Comparison of ENCODE assay signal across 8 cellular contexts in genomic region chr3:47513125-47513929, GRCh38. TPM values are rescaled to one million over a fixed set of nuclear protein-coding genes. Genes with fewer than 3 reads are reported as not detected.
DNase-seq lines count a peak whose midpoint lies in the region; ATAC-seq and TF ChIP-seq lines count a peak whose summit lies in the region.

Gene ELP6, minus strand, starts transcription at chr3:47513712. Its CDS starts 122 bp downstream, at chr3:47513590.

- ATAC-seq in stimulated activated naive CD8-positive, alpha-beta T cell treated with anti-CD3 and anti-CD28 coated beads, Interleukin-15, amount 100 ng/mL, for 72 hours, result peak; percentile 98

- DNase-seq in GDM1 (lab: John Stamatoyannopoulos, UW) (peak; percentile 96), HAP-1 (ENCODE audit: low spot score in 2 of 2) (peak; percentile 93 to 98), MG63 (peak; percentile 95), SHP77 treated with DMSO at 0.1 percent for 48 hours (lab: John Stamatoyannopoulos, UW) (peak; percentile 89), fibroblast of the aortic adventitia (ENCODE audit: low read depth) (peak; percentile 94), nephron progenitor cell (peak; percentile 95)
- peak; percentile 99 for DNase-seq in activated effector memory CD4-positive, alpha-beta T cell treated with anti-CD3 and anti-CD28 coated beads, Interleukin-2, amount 50 U/mL, for 16 hours
- DNase-seq in stimulated activated naive CD8-positive, alpha-beta T cell treated with anti-CD3 and anti-CD28 coated beads, Interleukin-15, amount 100 ng/mL, for 72 hours, result peak; percentile 98

- TF ChIP-seq CTCF in fibroblast of the aortic adventitia (IDR thresholded peaks at IDR 0.05; ENCODE audit: insufficient read depth, low read length) (peak; percentile 38), nephron progenitor cell (IDR thresholded peaks at IDR 0.05) (peak; percentile 30)

- in situ Hi-C loops in HAP-1 (cut with MboI; ENCODE audit: low sequenced_read_pairs), result no loop called here

- H3K9me3 ChIP-seq in HAP-1 (no peaks in the 10 kb centered on the region), MG63 (no peaks in the 10 kb centered on the region)

- H3K27me3 Mint-ChIP-seq in nephron progenitor cell (ENCODE audit: low read depth, poor library complexity), result peaks cover 2% of the 10 kb centered on the region
- H3K27me3 Mint-ChIP-seq in stimulated activated naive CD8-positive, alpha-beta T cell treated with anti-CD3 and anti-CD28 coated beads, Interleukin-15, amount 100 ng/mL, for 72 hours, result no peaks in the 10 kb centered on the region

- H3K36me3 ChIP-seq in HAP-1 (replicated peaks) (peaks cover 25% of the 10 kb centered on the region), MG63 (peaks cover 3% of the 10 kb centered on the region; the same call in 1 of the 2 replicates)

- peak within 1 kb of the TSS; percentile 96 for H3K4me3 Mint-ChIP-seq in nephron progenitor cell
- H3K4me3 Mint-ChIP-seq in stimulated activated naive CD8-positive, alpha-beta T cell treated with anti-CD3 and anti-CD28 coated beads, Interleukin-15, amount 100 ng/mL, for 72 hours, result peak within 1 kb of the TSS; percentile 94 to 98

- H3K36me3 Mint-ChIP-seq in nephron progenitor cell (ENCODE audit: low read depth), result peaks cover 24% of the 10 kb centered on the region

- peaks cover 37% of the 10 kb centered on the region for H3K4me1 Mint-ChIP-seq in nephron progenitor cell
- peaks cover 25% of the 10 kb centered on the region for H3K4me1 Mint-ChIP-seq in stimulated activated naive CD8-positive, alpha-beta T cell treated with anti-CD3 and anti-CD28 coated beads, Interleukin-15, amount 100 ng/mL, for 72 hours

- H3K4me1 ChIP-seq in HAP-1, result peaks cover 14% of the 10 kb centered on the region

- H3K4me3 ChIP-seq in HAP-1 (peak within 1 kb of the TSS; percentile 64), MG63 (peak within 1 kb of the TSS; percentile 79), fibroblast of the aortic adventitia (ENCODE audit: low read depth, low read length) (peak within 1 kb of the TSS; percentile 92)

- no peaks in the 10 kb centered on the region for H3K9me3 Mint-ChIP-seq in nephron progenitor cell
- H3K9me3 Mint-ChIP-seq in stimulated activated naive CD8-positive, alpha-beta T cell treated with anti-CD3 and anti-CD28 coated beads, Interleukin-15, amount 100 ng/mL, for 72 hours, result no peaks in the 10 kb centered on the region

- peak within 1 kb of the TSS; percentile 97 for H3K27ac Mint-ChIP-seq in nephron progenitor cell
- peak within 1 kb of the TSS; percentile 98 to 99 for H3K27ac Mint-ChIP-seq in stimulated activated naive CD8-positive, alpha-beta T cell treated with anti-CD3 and anti-CD28 coated beads, Interleukin-15, amount 100 ng/mL, for 72 hours

- H3K27me3 ChIP-seq in HAP-1 (ENCODE audit: low read depth) (no peaks in the 10 kb centered on the region), MG63 (no peaks in the 10 kb centered on the region)

RNA-seq across cellular contexts. Expression of gene ELP6, which starts in this region (rescaled TPM):
- 20.6 and 33.2 TPM in 2 replicates for total RNA-seq in MG63 (2014; rRNA removed; shearing (Covaris generic); ENCODE audit: low replicate concordance)
- 18.3 and 28.7 TPM in 2 replicates for total RNA-seq in fibroblast of the aortic adventitia (ENCODE audit: low replicate concordance)

Comparison
In these comparisons a context has a peak if more than half of its experiments do, and no peak if none do; other contexts are left out.
1. Peak in every context shown above with its lines: DNase-seq, ATAC-seq and H3K4me3 ChIP-seq.